8 cellular contexts compared by ENCODE assay signal in the genomic region with DNA sequence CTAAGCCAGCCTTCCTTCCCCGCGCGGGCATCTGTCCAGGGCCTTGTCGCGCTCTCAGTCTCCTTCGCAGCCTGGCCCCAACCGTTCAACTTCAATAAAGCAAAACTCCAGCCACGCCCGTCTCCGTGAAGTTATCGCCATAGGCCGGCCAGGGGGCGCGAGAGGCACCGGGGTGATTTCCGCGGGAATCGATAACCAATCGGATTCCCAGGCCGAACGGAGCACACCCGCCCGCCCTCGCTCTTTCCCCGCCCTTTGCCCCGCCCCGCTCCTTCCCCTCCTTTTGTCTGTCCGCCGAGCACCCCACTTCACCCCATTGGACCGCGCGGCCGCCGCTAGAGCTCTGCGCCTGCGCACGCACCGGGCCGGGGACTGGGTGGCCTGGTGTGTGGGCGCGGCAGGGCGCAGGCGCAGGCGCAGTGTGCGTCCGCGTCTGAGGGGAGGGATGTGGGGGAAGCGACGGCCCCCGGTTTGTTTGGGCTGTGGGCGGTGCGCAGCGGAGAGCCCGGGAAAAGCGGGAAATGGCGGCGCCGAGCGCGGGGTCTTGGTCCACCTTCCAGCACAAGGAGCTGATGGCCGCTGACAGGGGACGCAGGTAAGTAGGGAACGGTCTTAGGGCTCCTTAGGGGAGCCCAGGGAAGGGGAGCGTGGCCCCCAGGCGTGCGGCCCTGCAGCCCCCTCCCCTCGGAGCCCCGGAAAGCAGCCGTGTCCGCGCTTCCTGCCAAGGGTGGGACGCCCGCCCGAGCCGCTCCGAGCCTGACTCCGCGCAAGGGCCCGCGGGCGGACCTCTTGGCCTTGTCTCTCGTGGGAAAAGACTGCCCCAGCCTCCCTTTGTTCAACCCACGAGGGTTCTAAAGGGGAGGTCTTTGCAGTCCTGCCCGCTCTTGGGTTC. TPM values are rescaled to one million over a fixed set of nuclear protein-coding genes. Genes with fewer than 3 reads are reported as not detected.
DNase-seq lines count a peak whose midpoint lies in the region; ATAC-seq and TF ChIP-seq lines count a peak whose summit lies in the region.

A gene (plus strand): TSS at position 417 of the 892 bp plus-strand sequence. CDS start 105 bp downstream, at position 522.

- DNase-seq in CD14-positive monocyte (ENCODE audit: low spot score): peak; percentile 95
- peak; percentile 95 for DNase-seq in NCI-H748 (lab: John Stamatoyannopoulos, UW; ENCODE audit: unreplicated experiment)
- DNase-seq in activated CD4-positive, alpha-beta T cell treated with anti-CD3 and anti-CD28 coated beads, Interleukin-2, amount 50 U/mL, for 1 hour: peak; percentile 99
- peak; percentile 89 for DNase-seq in dedifferentiated amniotic fluid mesenchymal stem cell (ENCODE audit: extremely low spot score)
- peak; percentile 98 to 100 for DNase-seq in left lung
- peak; percentile 98 for DNase-seq in stimulated activated CD4-positive, alpha-beta T cell treated with anti-CD3 and anti-CD28 coated beads, Interleukin-2, amount 100 ng/mL, for 4 hours (ENCODE audit: low read depth)

- H3K9me3 Mint-ChIP-seq in CD14-positive monocyte: peaks cover 0 to 2% (median 0%) of the 10 kb centered on the region in 7 donors

- no peaks in the 10 kb centered on the region for H3K9me3 ChIP-seq in left lung

- peaks cover 38% of the 10 kb centered on the region for H3K4me1 Mint-ChIP-seq in CD14-positive monocyte

- peaks cover 23 to 26% of the 10 kb centered on the region in 2 donors for H3K4me1 ChIP-seq in left lung

- peaks cover 14 to 24% of the 10 kb centered on the region in 2 donors for H3K36me3 Mint-ChIP-seq in CD14-positive monocyte

- intact Hi-C loops in CD14-positive monocyte (cut with micrococcal nuclease): loop anchor here (2.0 to 10.0 kb wide), 3 partner anchors 46 to 87 kb away; no protein-coding TSS in a partner anchor
- intact Hi-C loops in left lung (cut with DNase I): no loop called here

- H3K27me3 ChIP-seq in left lung: no peaks in the 10 kb centered on the region

- H3K27ac ChIP-seq in left lung: peak within 1 kb of the TSS; percentile 82 to 88

- peak within 1 kb of the TSS; percentile 89 to 95 for H3K4me3 Mint-ChIP-seq in CD14-positive monocyte

- H3K4me3 ChIP-seq in left lung: peak within 1 kb of the TSS; percentile 68 to 92

- H3K36me3 ChIP-seq in left lung: peaks cover 0 to 16% of the 10 kb centered on the region in 2 donors

- ATAC-seq in GM19395 (IDR thresholded peaks at IDR 0.05; ENCODE audit: unreplicated experiment): peak; percentile 90
- peak; percentile 82 for ATAC-seq in HG03558 (IDR thresholded peaks at IDR 0.05; ENCODE audit: extremely low read depth, unreplicated experiment)
- ATAC-seq in left lung: peak; percentile 91

- no peak for TF ChIP-seq CTCF in CD14-positive monocyte (IDR thresholded peaks at IDR 0.05)
- TF ChIP-seq CTCF in left lung (IDR thresholded peaks at IDR 0.05): peak in 1 of 2 donors; percentile 24

- H3K27me3 Mint-ChIP-seq in CD14-positive monocyte (ENCODE audit: low read depth in 3 of 3): peaks cover 0 to 3% (median 2%) of the 10 kb centered on the region in 3 donors

- H3K27ac Mint-ChIP-seq in CD14-positive monocyte: peak within 1 kb of the TSS; percentile 80 to 90 (median 88)

RNA-seq across cellular contexts. Expression of the gene that starts here (rescaled TPM):
- polyA plus RNA-seq in CD14-positive monocyte: 10 to 100 TPM in 1 of 2 donors, 1 to 10 TPM in 1; 7.9 to 12.2 TPM
- total RNA-seq in left lung: 10 to 100 TPM; 36.3 to 43.0 TPM

Comparison
In these comparisons a context has a peak if more than half of its experiments do, and no peak if none do; other contexts are left out.
1. Peak in every context shown above with its lines: DNase-seq, ATAC-seq, H3K4me3 ChIP-seq and H3K27ac ChIP-seq.
2. intact Hi-C loops: an anchor here in CD14-positive monocyte (2.0 to 10.0 kb wide); none called in left lung.